In the genomic region with DNA sequence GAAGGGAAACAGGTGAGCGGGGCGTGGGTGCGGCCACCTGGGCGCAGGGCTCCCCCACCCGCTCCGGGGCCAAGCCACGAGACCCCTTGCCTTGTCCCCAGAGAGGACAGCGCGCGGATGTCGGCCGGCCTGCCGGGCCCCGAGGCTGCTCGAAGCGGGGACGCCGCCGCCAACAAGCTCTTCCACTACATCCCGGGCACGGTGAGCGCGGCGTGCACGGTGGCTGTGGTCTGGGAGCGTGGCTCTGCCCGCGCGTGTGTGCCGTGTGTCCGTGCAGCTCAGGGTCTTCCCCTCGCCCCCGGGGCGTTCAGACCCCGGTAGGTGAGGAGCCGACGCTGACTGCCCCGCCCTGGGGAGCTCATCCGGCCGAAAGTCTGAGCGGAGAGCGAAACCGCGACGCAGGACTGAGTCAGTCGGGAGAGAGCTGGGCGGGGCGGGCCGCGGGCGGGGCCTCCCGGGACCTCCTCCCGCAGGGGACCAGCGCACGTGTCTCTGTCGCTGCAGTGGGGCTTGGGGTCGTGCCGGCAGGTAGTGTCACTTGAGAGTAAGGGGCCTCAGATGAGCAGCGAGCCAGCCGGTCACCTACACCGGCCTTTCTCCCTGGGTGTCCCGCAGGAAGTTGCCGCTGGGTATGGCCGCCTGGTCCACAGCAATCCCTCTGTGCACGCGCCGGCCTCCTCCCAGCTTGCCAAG, we compare ENCODE assay signal across 8 cellular contexts. TPM values are rescaled to one million over a fixed set of nuclear protein-coding genes. Genes with fewer than 3 reads are reported as not detected.
DNase-seq lines count a peak whose midpoint lies in the region; ATAC-seq and TF ChIP-seq lines count a peak whose summit lies in the region.

No MANE protein-coding gene starts in this region.

- H3K4me1 Mint-ChIP-seq in HFFc6 (ENCODE audit: low read depth) (no peaks in the 10 kb centered on the region), osteocyte (ENCODE audit: unreplicated experiment) (no peaks in the 10 kb centered on the region)
- no peaks in the 10 kb centered on the region for H3K4me1 Mint-ChIP-seq in activated T-helper 17 cell treated with anti-CD3 and anti-CD28 coated beads, Interleukin-2, amount 50 U/mL, for 72 hours

- intact Hi-C loops in tibial artery (cut with DNase I; ENCODE audit: low total_unique reads): no loop called here

- peaks cover 5% of the 10 kb centered on the region; the same call in 1 of the 2 replicates for H3K4me1 ChIP-seq in OCI-LY3 (ENCODE audit: low read length)
- H3K4me1 ChIP-seq in foreskin keratinocyte: peaks cover 3% of the 10 kb centered on the region
- peaks cover 0 to 31% (median 14%) of the 10 kb centered on the region in 4 donors for H3K4me1 ChIP-seq in tibial artery

- H3K36me3 Mint-ChIP-seq in HFFc6 (ENCODE audit: low read depth) (no peaks in the 10 kb centered on the region; the same call in 1 of the 2 replicates), osteocyte (ENCODE audit: unreplicated experiment) (peaks cover 2% of the 10 kb centered on the region)
- peaks cover 6% of the 10 kb centered on the region for H3K36me3 Mint-ChIP-seq in activated T-helper 17 cell treated with anti-CD3 and anti-CD28 coated beads, Interleukin-2, amount 50 U/mL, for 72 hours (ENCODE audit: low read depth)

- H3K27me3 ChIP-seq in OCI-LY3 (ENCODE audit: low read depth, low read length): no peaks in the 10 kb centered on the region
- peaks cover 16% of the 10 kb centered on the region for H3K27me3 ChIP-seq in foreskin keratinocyte
- peaks cover 0 to 40% of the 10 kb centered on the region in 2 donors for H3K27me3 ChIP-seq in tibial artery

- H3K79me2 ChIP-seq in OCI-LY3 (ENCODE audit: low read length): no peaks in the 10 kb centered on the region

- H2AFZ ChIP-seq in OCI-LY3 (ENCODE audit: low read depth, low read length): no peak overlapping the region; the same call in 1 of the 2 replicates

- H3K9me3 Mint-ChIP-seq in HFFc6: no peaks in the 10 kb centered on the region
- H3K9me3 Mint-ChIP-seq in activated T-helper 17 cell treated with anti-CD3 and anti-CD28 coated beads, Interleukin-2, amount 50 U/mL, for 72 hours: no peaks in the 10 kb centered on the region
- H3K9me3 Mint-ChIP-seq in osteocyte (ENCODE audit: unreplicated experiment): no peaks in the 10 kb centered on the region

- no peaks in the 10 kb centered on the region for H4K20me1 ChIP-seq in OCI-LY3 (ENCODE audit: insufficient read depth, low read length)

- H3K27ac ChIP-seq in OCI-LY3 (ENCODE audit: low read length) (peak overlapping the region; percentile 27; the same call in 1 of the 2 replicates), foreskin keratinocyte (peak overlapping the region; percentile 99), tibial artery (peak overlapping the region; percentile 68 to 70)

- peak overlapping the region; percentile 80 for H3K4me2 ChIP-seq in OCI-LY3 (ENCODE audit: low read length)

- H3K27ac Mint-ChIP-seq in HFFc6 (peak overlapping the region; percentile 73), osteocyte (ENCODE audit: unreplicated experiment) (no peak overlapping the region)
- H3K27ac Mint-ChIP-seq in activated T-helper 17 cell treated with anti-CD3 and anti-CD28 coated beads, Interleukin-2, amount 50 U/mL, for 72 hours: no peak overlapping the region

- H3K27me3 Mint-ChIP-seq in HFFc6 (ENCODE audit: insufficient read depth) (no peaks in the 10 kb centered on the region), osteocyte (ENCODE audit: unreplicated experiment) (no peaks in the 10 kb centered on the region)
- H3K27me3 Mint-ChIP-seq in activated T-helper 17 cell treated with anti-CD3 and anti-CD28 coated beads, Interleukin-2, amount 50 U/mL, for 72 hours: no peaks in the 10 kb centered on the region

- H3K9me3 ChIP-seq in OCI-LY3 (ENCODE audit: insufficient read depth, low read length) (no peaks in the 10 kb centered on the region), tibial artery (no peaks in the 10 kb centered on the region)

- H3K9ac ChIP-seq in OCI-LY3 (ENCODE audit: low read length): peak overlapping the region; percentile 68

- DNase-seq in GM12864 (ENCODE audit: low read depth) (no peak), HFFc6 (peak; percentile 59), foreskin keratinocyte (peak; percentile 51 to 74), osteocyte (ENCODE audit: extremely low spot score, unreplicated experiment) (no peak), tibial artery (peak; percentile 59 to 82)

- no peak for TF ChIP-seq CTCF in GM12864 (IDR thresholded peaks at IDR 0.05; ENCODE audit: low read depth, low read length, missing control alignments)
- no peak for TF ChIP-seq CTCF in HFFc6 (IDR thresholded peaks at IDR 0.05)
- TF ChIP-seq CTCF in OCI-LY3 (IDR thresholded peaks at IDR 0.05; ENCODE audit: low read depth, low read length): no peak
- no peak for TF ChIP-seq CTCF in foreskin keratinocyte (conservative IDR thresholded peaks at IDR 0.05)
- no peak for TF ChIP-seq CTCF in osteocyte (IDR thresholded peaks at IDR 0.05)
- TF ChIP-seq CTCF in tibial artery (IDR thresholded peaks at IDR 0.05): no peak

- H3K4me3 ChIP-seq in GM12864 (ENCODE audit: low read depth, low read length): peak overlapping the region; percentile 61
- H3K4me3 ChIP-seq in OCI-LY3 (ENCODE audit: low read length): peak overlapping the region; percentile 83
- peak overlapping the region; percentile 57 to 78 for H3K4me3 ChIP-seq in tibial artery

- ATAC-seq in activated T-helper 17 cell treated with anti-CD3 and anti-CD28 coated beads, Interleukin-2, amount 50 U/mL, for 72 hours (replicated peaks): peak; percentile 93
- peak; percentile 76 for ATAC-seq in foreskin keratinocyte
- no peak for ATAC-seq in GM18909 (IDR thresholded peaks at IDR 0.05; ENCODE audit: poor library complexity, unreplicated experiment)

- H3K36me3 ChIP-seq in OCI-LY3 (replicated peaks; ENCODE audit: low read depth, low read length): no peaks in the 10 kb centered on the region
- H3K36me3 ChIP-seq in tibial artery: peaks cover 0 to 22% (median 5%) of the 10 kb centered on the region in 3 donors

- peak overlapping the region; percentile 86 for H3K4me3 Mint-ChIP-seq in HFFc6
- peak overlapping the region; percentile 65 for H3K4me3 Mint-ChIP-seq in activated T-helper 17 cell treated with anti-CD3 and anti-CD28 coated beads, Interleukin-2, amount 50 U/mL, for 72 hours
- peak overlapping the region; percentile 75 for H3K4me3 Mint-ChIP-seq in osteocyte (ENCODE audit: unreplicated experiment)

RNA-seq across cellular contexts. Expression of gene PLEKHN1, which starts 0.5 kb away (rescaled TPM):
- 1 to 10 TPM; 5.2 to 6.9 (median 6.0) TPM for total RNA-seq in HFFc6 (2021; fragmentation: NEBNext Ultra II Directional; extraction: Animal tissue kit (Norgen Biotek cat#: 25700))
- 1 to 10 TPM; 2.8 to 6.3 TPM for total RNA-seq in activated T-helper 17 cell treated with anti-CD3 and anti-CD28 coated beads, Interleukin-2, amount 50 U/mL, for 72 hours
- total RNA-seq in foreskin keratinocyte (3.0 and 4.6 TPM in 2 replicates), osteocyte (0.21 TPM in 2 replicates)
- 3.4 and 4.2 TPM in 2 replicates for polyA plus RNA-seq in foreskin keratinocyte

RNA-seq across cellular contexts. Expression of gene KLHL17, which starts 6.4 kb away (rescaled TPM):
- 10 to 100 TPM; 12.2 to 17.5 (median 13.2) TPM for total RNA-seq in HFFc6 (2021; fragmentation: NEBNext Ultra II Directional; extraction: Animal tissue kit (Norgen Biotek cat#: 25700))
- 10 to 100 TPM; 17.4 to 17.8 TPM for total RNA-seq in activated T-helper 17 cell treated with anti-CD3 and anti-CD28 coated beads, Interleukin-2, amount 50 U/mL, for 72 hours
- total RNA-seq in foreskin keratinocyte (16.4 and 16.6 TPM in 2 replicates), osteocyte (26.6 and 31.7 TPM in 2 replicates)
- 17.2 and 17.5 TPM in 2 replicates for polyA plus RNA-seq in foreskin keratinocyte

RNA-seq across cellular contexts. Expression of gene NOC2L, which starts 7.7 kb away (rescaled TPM):
- total RNA-seq in HFFc6 (2021; fragmentation: NEBNext Ultra II Directional; extraction: Animal tissue kit (Norgen Biotek cat#: 25700)): 100 to 1,000 TPM; 112 to 142 (median 119) TPM
- 100 to 1,000 TPM in 1 of 2 donors, 10 to 100 TPM in 1; 57.6 to 141 TPM for total RNA-seq in activated T-helper 17 cell treated with anti-CD3 and anti-CD28 coated beads, Interleukin-2, amount 50 U/mL, for 72 hours
- total RNA-seq in foreskin keratinocyte: 60.1 and 112 TPM in 2 replicates
- polyA plus RNA-seq in foreskin keratinocyte: 53.5 and 99.0 TPM in 2 replicates
- total RNA-seq in osteocyte: 60.5 and 63.3 TPM in 2 replicates

RNA-seq across cellular contexts. Expression of gene PERM1, which starts 15.1 kb away (rescaled TPM):
- total RNA-seq in HFFc6 (2021; fragmentation: NEBNext Ultra II Directional; extraction: Animal tissue kit (Norgen Biotek cat#: 25700)): under 1 TPM in 2 of 6 experiments, not detected in 4; 0.17 to 0.18 TPM
- total RNA-seq in activated T-helper 17 cell treated with anti-CD3 and anti-CD28 coated beads, Interleukin-2, amount 50 U/mL, for 72 hours: not detected
- not detected in 2 replicates for total RNA-seq in foreskin keratinocyte
- not detected in 2 replicates for polyA plus RNA-seq in foreskin keratinocyte
- total RNA-seq in osteocyte: 0.13 TPM in 1 of 2 replicates, not detected in the other

RNA-seq across cellular contexts. Expression of gene HES4, which starts 33.1 kb away (rescaled TPM):
- 10 to 100 TPM; 14.1 to 17.4 (median 15.6) TPM for total RNA-seq in HFFc6 (2021; fragmentation: NEBNext Ultra II Directional; extraction: Animal tissue kit (Norgen Biotek cat#: 25700))
- 1 to 10 TPM in 1 of 2 donors, not detected in 1; 2.5 TPM for total RNA-seq in activated T-helper 17 cell treated with anti-CD3 and anti-CD28 coated beads, Interleukin-2, amount 50 U/mL, for 72 hours
- total RNA-seq in foreskin keratinocyte: 4.3 and 8.6 TPM in 2 replicates
- 6.4 and 13.9 TPM in 2 replicates for polyA plus RNA-seq in foreskin keratinocyte
- 75.0 and 79.2 TPM in 2 replicates for total RNA-seq in osteocyte

Comparison
In these comparisons a context has a peak if more than half of its experiments do, and no peak if none do; other contexts are left out.
1. DNase-seq: peak in HFFc6 (single experiment), foreskin keratinocyte (2 of 2) and tibial artery (2 of 2); none in GM12864 (single experiment) and osteocyte (single experiment).
2. H3K27ac ChIP-seq: peak in every context shown above with its lines; median percentile 99 in foreskin keratinocyte; 69 in tibial artery; 27 in OCI-LY3.
3. Peak in every context shown above with its lines, with median percentiles within 50 percentile points of each other: H3K4me3 ChIP-seq and H3K4me3 Mint-ChIP-seq.